In genomic region chr4:140152015-140152703, GRCh38 we compare ENCODE assay signal across 8 cellular contexts. TPM values are rescaled to one million over a fixed set of nuclear protein-coding genes. Genes with fewer than 3 reads are reported as not detected.
DNase-seq lines count a peak whose midpoint lies in the region; ATAC-seq lines count a peak whose summit lies in the region.

No MANE protein-coding gene starts in this region.

- H3K27me3 Mint-ChIP-seq in activated CD4-positive, alpha-beta memory T cell treated with anti-CD3 and anti-CD28 coated beads for 36 hours = peaks cover 28% of the 10 kb centered on the region
- H3K27me3 Mint-ChIP-seq in memory B cell = peaks cover 17% of the 10 kb centered on the region

- ATAC-seq in GM18868 (IDR thresholded peaks at IDR 0.05; ENCODE audit: unreplicated experiment) (peak; percentile 21), memory B cell (ENCODE audit: low read depth) (peak; percentile 15)

- no peaks in the 10 kb centered on the region for H3K9me3 Mint-ChIP-seq in activated CD4-positive, alpha-beta memory T cell treated with anti-CD3 and anti-CD28 coated beads for 36 hours
- H3K9me3 Mint-ChIP-seq in memory B cell = no peaks in the 10 kb centered on the region

- H3K9me3 ChIP-seq in ectodermal cell (ENCODE audit: control insufficient read depth, low read length) = no peaks in the 10 kb centered on the region

- H3K4me1 Mint-ChIP-seq in activated CD4-positive, alpha-beta memory T cell treated with anti-CD3 and anti-CD28 coated beads for 36 hours (ENCODE audit: low read depth) = peaks cover 41% of the 10 kb centered on the region
- peaks cover 19% of the 10 kb centered on the region for H3K4me1 Mint-ChIP-seq in memory B cell

- no peaks in the 10 kb centered on the region for H3K36me3 ChIP-seq in ectodermal cell (ENCODE audit: control insufficient read depth, insufficient read depth, low read length)

- intact Hi-C loops in activated CD4-positive, alpha-beta memory T cell treated with anti-CD3 and anti-CD28 coated beads for 36 hours (cut with micrococcal nuclease) = loop anchor here (1.0 to 5.0 kb wide), 8 partner anchors 56 to 1070 kb away; partner anchors contain the start of genes ELF2, NAA15, NDUFC1 and SCOC

- H3K27me3 ChIP-seq in ectodermal cell (ENCODE audit: control insufficient read depth, insufficient read depth, low read length, poor library complexity, severe bottlenecking) = no peaks in the 10 kb centered on the region

- peaks cover 17% of the 10 kb centered on the region for H3K4me1 ChIP-seq in ectodermal cell (ENCODE audit: control insufficient read depth, insufficient read depth, low read length)

- 0% methylated on average over 50 of the region's 50 CpGs for WGBS in ectodermal cell, 2 experiments

- H3K27ac Mint-ChIP-seq in activated CD4-positive, alpha-beta memory T cell treated with anti-CD3 and anti-CD28 coated beads for 36 hours = peak overlapping the region; percentile 49
- peak overlapping the region; percentile 58 for H3K27ac Mint-ChIP-seq in memory B cell

- CTCF ChIA-PET in activated CD4-positive, alpha-beta memory T cell treated with anti-CD3 and anti-CD28 coated beads for 36 hours (lab: Charles Lee) = interaction anchor here (0.6 to 2.3 kb wide), 2 partner anchors 56 to 102 kb away, joined by 3 to 6 read pairs; no protein-coding TSS in a partner anchor

- H3K36me3 Mint-ChIP-seq in activated CD4-positive, alpha-beta memory T cell treated with anti-CD3 and anti-CD28 coated beads for 36 hours = no peaks in the 10 kb centered on the region
- H3K36me3 Mint-ChIP-seq in memory B cell = no peaks in the 10 kb centered on the region

- H3K4me3 Mint-ChIP-seq in activated CD4-positive, alpha-beta memory T cell treated with anti-CD3 and anti-CD28 coated beads for 36 hours = peak overlapping the region; percentile 78
- H3K4me3 Mint-ChIP-seq in memory B cell = peak overlapping the region; percentile 77

- H3K4me3 ChIP-seq in ectodermal cell (ENCODE audit: insufficient read depth, low read depth, low read length) = peak overlapping the region; percentile 69

- DNase-seq in NCI-H446 (lab: John Stamatoyannopoulos, UW) (peak; percentile 78 to 84), memory B cell (ENCODE audit: low spot score in 2 of 2) (peak; percentile 21 to 59), foreskin melanocyte (no peak), NCI-H1048 (lab: John Stamatoyannopoulos, UW) (no peak)
- peak; percentile 77 for DNase-seq in activated CD4-positive, alpha-beta memory T cell treated with anti-CD3 and anti-CD28 coated beads for 36 hours
- DNase-seq in stimulated activated CD8-positive, alpha-beta memory T cell treated with anti-CD3 and anti-CD28 coated beads, Interleukin-12 subunit alpha, Interleukin-12 subunit beta, amount 100 ng/mL, for 1 hour (ENCODE audit: low read depth) = peak; percentile 58

- POLR2A ChIA-PET in activated CD4-positive, alpha-beta memory T cell treated with anti-CD3 and anti-CD28 coated beads for 36 hours (lab: Charles Lee) = interaction anchor here (1.2 kb wide), 1 partner anchor 91 kb away, joined by 3 read pairs; no protein-coding TSS in a partner anchor

- H3K27ac ChIP-seq in ectodermal cell (ENCODE audit: insufficient read depth, low read depth, low read length, poor library complexity, severe bottlenecking) = peak overlapping the region; percentile 98

RNA-seq across cellular contexts. Expression of gene MAML3, which starts 1.8 kb away (rescaled TPM):
- total RNA-seq in activated CD4-positive, alpha-beta memory T cell treated with anti-CD3 and anti-CD28 coated beads for 36 hours = under 1 TPM; 0.51 to 0.76 TPM
- polyA plus RNA-seq in ectodermal cell (2013, experiment 1 of 4) = 13.9 TPM
- 16.5 TPM for polyA plus RNA-seq in ectodermal cell (2013, experiment 2 of 4)
- polyA plus RNA-seq in ectodermal cell (2013, experiment 3 of 4) = 14.4 TPM
- 15.4 TPM for polyA plus RNA-seq in ectodermal cell (2013, experiment 4 of 4)

Comparison
In these comparisons a context has a peak if more than half of its experiments do, and no peak if none do; other contexts are left out.
1. DNase-seq: peak in NCI-H446 (2 of 2), activated CD4-positive, alpha-beta memory T cell treated with anti-CD3 and anti-CD28 coated beads for 36 hours (single experiment), memory B cell (2 of 2) and stimulated activated CD8-positive, alpha-beta memory T cell treated with anti-CD3 and anti-CD28 coated beads, Interleukin-12 subunit alpha, Interleukin-12 subunit beta, amount 100 ng/mL, for 1 hour (single experiment); none in foreskin melanocyte (single experiment) and NCI-H1048 (single experiment).